ENCODE assay signal across 1 cellular context in genomic region chr7:138460176-138460648, GRCh38.
A peak's percentile ranks its signal among the peaks of the same experiment; 100 is the strongest.
TF ChIP-seq lines count a peak whose summit lies in the region.

Gene TRIM24, plus strand, starts transcription at chr7:138460259. Its CDS starts 290 bp downstream, at chr7:138460549.

TF ChIP-seq in HepG2, 621 proteins besides CTCF, POLR2A, EP300 and RAD21 (continued from another document and continues in another):
- TF ChIP-seq THAP8 (CRISPR knock-in tag; IDR thresholded peaks at IDR 0.05; ENCODE audit: borderline replicate concordance) = no peak
- peak; percentile 60; the same call in 1 of the 2 replicates for TF ChIP-seq ZBTB20 (CRISPR knock-in tag; IDR thresholded peaks at IDR 0.05; ENCODE audit: borderline replicate concordance, low read depth)
- no peak for TF ChIP-seq ZNF670 (CRISPR knock-in tag; IDR thresholded peaks at IDR 0.05; ENCODE audit: borderline replicate concordance)
- TF ChIP-seq NCOA1 (CRISPR knock-in tag; IDR thresholded peaks at IDR 0.05) = no peak
- no peak for TF ChIP-seq SOX5 (CRISPR knock-in tag; IDR thresholded peaks at IDR 0.05; ENCODE audit: borderline replicate concordance)
- TF ChIP-seq FOSL1 (CRISPR knock-in tag; IDR thresholded peaks at IDR 0.05; ENCODE audit: borderline replicate concordance) = no peak
- TF ChIP-seq ZFYVE20 (CRISPR knock-in tag; IDR thresholded peaks at IDR 0.05; ENCODE audit: borderline replicate concordance, low read depth) = no peak
- no peak for TF ChIP-seq NFKBIZ (CRISPR knock-in tag; IDR thresholded peaks at IDR 0.05)
- TF ChIP-seq JUN (CRISPR knock-in tag; IDR thresholded peaks at IDR 0.05) = no peak; the same call in 1 of the 2 replicates
- TF ChIP-seq CBX2 (IDR thresholded peaks at IDR 0.05; ENCODE audit: low read depth, low read length) = no peak
- TF ChIP-seq CBX2 (CRISPR knock-in tag; IDR thresholded peaks at IDR 0.05; ENCODE audit: low read depth) = no peak; the same call in 1 of the 2 replicates
- no peak for TF ChIP-seq ZNF292 (CRISPR knock-in tag; IDR thresholded peaks at IDR 0.05; ENCODE audit: borderline replicate concordance, low read depth)
- no peak for TF ChIP-seq ZFP62 (CRISPR knock-in tag; IDR thresholded peaks at IDR 0.05)
- no peak for TF ChIP-seq TERF1 (CRISPR knock-in tag; IDR thresholded peaks at IDR 0.05)
- TF ChIP-seq ZNF841 (CRISPR knock-in tag; IDR thresholded peaks at IDR 0.05; ENCODE audit: borderline replicate concordance) = no peak
- peak; percentile 72; the same call in 1 of the 2 replicates for TF ChIP-seq SRY (CRISPR knock-in tag; IDR thresholded peaks at IDR 0.05)
- TF ChIP-seq RARG (CRISPR knock-in tag; IDR thresholded peaks at IDR 0.05; ENCODE audit: low read depth) = no peak
- TF ChIP-seq WIZ (CRISPR knock-in tag; IDR thresholded peaks at IDR 0.05) = no peak
- no peak for TF ChIP-seq PHB2 (IDR thresholded peaks at IDR 0.05; ENCODE audit: partially characterized antibody)
- TF ChIP-seq ZNF34 (CRISPR knock-in tag; IDR thresholded peaks at IDR 0.05; ENCODE audit: borderline replicate concordance) = peak; percentile 86; the same call in 1 of the 2 replicates
- no peak for TF ChIP-seq ZNF563 (CRISPR knock-in tag; IDR thresholded peaks at IDR 0.05)
- no peak; the same call in 1 of the 2 replicates for TF ChIP-seq ZSCAN9 (CRISPR knock-in tag; IDR thresholded peaks at IDR 0.05; ENCODE audit: borderline replicate concordance)
- no peak for TF ChIP-seq NFYC (CRISPR knock-in tag; IDR thresholded peaks at IDR 0.05)
- TF ChIP-seq TRIM22 (IDR thresholded peaks at IDR 0.05) = no peak
- TF ChIP-seq CEBPZ (IDR thresholded peaks at IDR 0.05; ENCODE audit: low read length) = no peak
- no peak for TF ChIP-seq ZNF496 (CRISPR knock-in tag; IDR thresholded peaks at IDR 0.05; ENCODE audit: insufficient replicate concordance)
- TF ChIP-seq REPIN1 (CRISPR knock-in tag; IDR thresholded peaks at IDR 0.05; ENCODE audit: borderline replicate concordance, low read depth) = no peak; the same call in 1 of the 2 replicates
- no peak; the same call in 1 of the 2 replicates for TF ChIP-seq MAZ (IDR thresholded peaks at IDR 0.05; ENCODE audit: borderline replicate concordance, low read depth, low read length)
- TF ChIP-seq MAZ (CRISPR knock-in tag; IDR thresholded peaks at IDR 0.05; ENCODE audit: low read depth) = peak; percentile 83
- no peak for TF ChIP-seq ETS1 (CRISPR knock-in tag; IDR thresholded peaks at IDR 0.05)
- no peak for TF ChIP-seq ZNF230 (CRISPR knock-in tag; IDR thresholded peaks at IDR 0.05)
- peak; percentile 33; the same call in 1 of the 2 replicates for TF ChIP-seq ELF1 (CRISPR knock-in tag; IDR thresholded peaks at IDR 0.05)
- peak; percentile 28; the same call in 1 of the 2 replicates for TF ChIP-seq SNAI1 (CRISPR knock-in tag; IDR thresholded peaks at IDR 0.05; ENCODE audit: borderline replicate concordance)
- peak; percentile 42; the same call in 1 of the 2 replicates for TF ChIP-seq GTF2F1 (IDR thresholded peaks at IDR 0.05; ENCODE audit: low read length)
- no peak for TF ChIP-seq ASH2L (IDR thresholded peaks at IDR 0.05; ENCODE audit: insufficient read length, low read depth, low read length)
- TF ChIP-seq DNMT1 (CRISPR knock-in tag; IDR thresholded peaks at IDR 0.05) = no peak
- peak; percentile 80 for TF ChIP-seq POLR2AphosphoS5 (IDR thresholded peaks at IDR 0.05; ENCODE audit: low read depth, low read length)
- no peak for TF ChIP-seq LBX2 (CRISPR knock-in tag; IDR thresholded peaks at IDR 0.05; ENCODE audit: borderline replicate concordance)
- no peak for TF ChIP-seq MAFF (IDR thresholded peaks at IDR 0.05; ENCODE audit: low read depth, low read length)
- no peak for TF ChIP-seq MYPOP (CRISPR knock-in tag; IDR thresholded peaks at IDR 0.05)
- TF ChIP-seq ZNF567 (CRISPR knock-in tag; IDR thresholded peaks at IDR 0.05; ENCODE audit: borderline replicate concordance) = no peak
- 0 out of 2 replicates have a peak, but pooled peaks have one; percentile 6 for TF ChIP-seq RERE (CRISPR knock-in tag; IDR thresholded peaks at IDR 0.05; ENCODE audit: low read depth)
- no peak; the same call in 1 of the 2 replicates for TF ChIP-seq ATF2 (CRISPR knock-in tag; IDR thresholded peaks at IDR 0.05)
- TF ChIP-seq ZNF7 (CRISPR knock-in tag; IDR thresholded peaks at IDR 0.05) = no peak
- peak; percentile 66; the same call in 1 of the 2 replicates for TF ChIP-seq ZBTB2 (CRISPR knock-in tag; IDR thresholded peaks at IDR 0.05; ENCODE audit: low read depth)
